17 cellular contexts compared by ENCODE assay signal in the genomic region with DNA sequence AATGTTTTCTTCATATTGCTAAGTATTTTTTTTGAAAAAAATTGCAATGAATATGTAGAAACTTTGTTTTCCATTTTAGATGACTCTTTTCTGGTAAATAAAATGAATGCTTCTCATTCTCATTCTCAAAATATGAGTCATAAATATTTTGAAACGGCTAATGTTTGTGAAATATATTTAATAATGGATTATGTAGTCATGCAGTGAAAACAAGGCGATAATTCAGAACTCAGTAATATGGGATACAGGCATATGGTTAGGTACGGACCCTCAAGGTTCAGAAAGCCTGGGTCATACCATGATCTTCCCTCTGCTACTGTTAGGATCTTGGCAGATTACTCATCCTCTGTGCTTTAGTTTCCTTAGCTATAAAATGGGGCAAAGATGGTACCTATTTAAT. TPM values are rescaled to one million over a fixed set of nuclear protein-coding genes. Genes with fewer than 3 reads are reported as not detected.
"Had no signal": no experiment of that assay in that cellular context is flagged by ENCODE, and none has a peak within 500 bp of the region (broad histone marks: within the 10 kb centered on the region; RNA-seq: fewer than 3 reads in every experiment).

No MANE protein-coding gene starts in this region.

- DNase-seq: activated CD4-positive, alpha-beta memory T cell treated with anti-CD3 and anti-CD28 coated beads for 36 hours; activated CD4-positive, alpha-beta T cell treated with anti-CD3 and anti-CD28 coated beads for 36 hours; activated naive CD4-positive, alpha-beta T cell treated with anti-CD3 and anti-CD28 coated beads, Interleukin-2, amount 10 ng/mL, durations not matched to agents 7 days and 5 days; activated T-cell treated with anti-CD3 and anti-CD28 coated beads, Interleukin-2, amount 50 U/mL, for 24 hours; adrenal gland; caudate nucleus; cortex of kidney; effector CD4-positive, alpha-beta T cell; esophagus squamous epithelium; naive thymus-derived CD8-positive, alpha-beta T cell; sigmoid colon; stimulated activated CD4-positive, alpha-beta T cell treated with anti-CD3 and anti-CD28 coated beads, Interleukin-12 subunit alpha, Interleukin-12 subunit beta, amount 100 ng/mL, for 4 hours; tibial artery had no signal

- H2AFZ ChIP-seq: parathyroid adenoma had no signal

- H3K4me3 ChIP-seq: adrenal gland, esophagus squamous epithelium, sigmoid colon, tibial artery had no signal

- H3K79me2 ChIP-seq: parathyroid adenoma had no signal

- H3K4me1 ChIP-seq: adrenal gland, parathyroid adenoma had no signal

- H3K36me3 ChIP-seq: adrenal gland, esophagus squamous epithelium, sigmoid colon, tibial artery had no signal

- H3K9me3 ChIP-seq: adrenal gland, esophagus squamous epithelium, sigmoid colon, tibial artery had no signal

- H3K27me3 ChIP-seq: adrenal gland, esophagus squamous epithelium, sigmoid colon, tibial artery had no signal

- ATAC-seq: activated CD4-positive, alpha-beta T cell treated with anti-CD3 and anti-CD28 coated beads for 36 hours; left lobe of liver; naive thymus-derived CD8-positive, alpha-beta T cell; stimulated activated memory B cell treated with anti-CD40 and anti-IgM and Interleukin-4, amounts not matched to agents 10 μg/mL and 1 μg/mL and 100 μg/mL, for 72 hours had no signal

- H3K9ac ChIP-seq: parathyroid adenoma had no signal

RNA-seq across cellular contexts. Expression of a gene that starts 46.2 kb away (rescaled TPM):
- total RNA-seq: activated CD4-positive, alpha-beta memory T cell treated with anti-CD3 and anti-CD28 coated beads for 36 hours; activated CD4-positive, alpha-beta T cell treated with anti-CD3 and anti-CD28 coated beads for 36 hours; esophagus squamous epithelium; mucosa of gallbladder; naive thymus-derived CD8-positive, alpha-beta T cell had no signal
